Comparison of ENCODE assay signal across 25 cellular contexts in genomic region chr9:36051317-36051716, GRCh38. TPM values are rescaled to one million over a fixed set of nuclear protein-coding genes. Genes with fewer than 3 reads are reported as not detected.
A peak's percentile ranks its signal among the peaks of the same experiment; 100 is the strongest.
DNase-seq lines count a peak whose midpoint lies in the region; ATAC-seq and FAIRE-seq lines count a peak whose summit lies in the region.
"Had no signal": no experiment of that assay in that cellular context is flagged by ENCODE, and none has a peak within 500 bp of the region (broad histone marks: within the 10 kb centered on the region; RNA-seq: fewer than 3 reads in every experiment).

No MANE protein-coding gene starts in this region.

- H3K4me1 Mint-ChIP-seq in activated CD4-positive, alpha-beta T cell treated with anti-CD3 and anti-CD28 coated beads for 36 hours = no peaks in the 10 kb centered on the region
- H3K4me1 Mint-ChIP-seq: memory B cell had no signal

- POLR2A ChIA-PET in activated CD4-positive, alpha-beta T cell treated with anti-CD3 and anti-CD28 coated beads for 36 hours (lab: Charles Lee) = no interaction called here

- CTCF ChIA-PET in activated CD4-positive, alpha-beta T cell treated with anti-CD3 and anti-CD28 coated beads for 36 hours (lab: Charles Lee) = interaction anchor here (1.0 to 1.2 kb wide), 3 partner anchors 23 to 52 kb away, joined by 3 read pairs; no protein-coding TSS in a partner anchor

- peaks cover 2% of the 10 kb centered on the region for H3K36me3 Mint-ChIP-seq in activated CD4-positive, alpha-beta T cell treated with anti-CD3 and anti-CD28 coated beads for 36 hours (ENCODE audit: low read depth)

- H3K27me3 Mint-ChIP-seq in activated CD4-positive, alpha-beta T cell treated with anti-CD3 and anti-CD28 coated beads for 36 hours = no peaks in the 10 kb centered on the region
- H3K27me3 Mint-ChIP-seq: memory B cell, T-helper 17 cell had no signal

- no peak overlapping the region for H3K27ac Mint-ChIP-seq in activated CD4-positive, alpha-beta T cell treated with anti-CD3 and anti-CD28 coated beads for 36 hours
- H3K27ac Mint-ChIP-seq: memory B cell, T-helper 17 cell had no signal

- FAIRE-seq in GM19239 (lab: Jason Lieb, UNC) (peak; percentile 86), HTR-8/SVneo (lab: Jason Lieb, UNC) (no peak)
- FAIRE-seq: H54 had no signal

- ATAC-seq in activated CD4-positive, alpha-beta T cell treated with anti-CD3 and anti-CD28 coated beads for 36 hours = peak; percentile 94
- ATAC-seq in HG03354 (IDR thresholded peaks at IDR 0.05; ENCODE audit: poor library complexity, severe bottlenecking, unreplicated experiment) = peak; percentile 62
- ATAC-seq: gastrocnemius medialis, T-helper 17 cell had no signal

- H3K4me3 Mint-ChIP-seq in activated CD4-positive, alpha-beta T cell treated with anti-CD3 and anti-CD28 coated beads for 36 hours = no peak overlapping the region
- H3K4me3 Mint-ChIP-seq: memory B cell, T-helper 17 cell had no signal

- H3K9me3 Mint-ChIP-seq in activated CD4-positive, alpha-beta T cell treated with anti-CD3 and anti-CD28 coated beads for 36 hours (ENCODE audit: low read depth) = no peaks in the 10 kb centered on the region
- H3K9me3 Mint-ChIP-seq: memory B cell had no signal

- intact Hi-C loops in activated CD4-positive, alpha-beta T cell treated with anti-CD3 and anti-CD28 coated beads for 36 hours (cut with DNase I, micrococcal nuclease) = no loop called here

- DNase-seq in activated CD4-positive, alpha-beta T cell treated with anti-CD3 and anti-CD28 coated beads for 36 hours = no peak
- no peak for DNase-seq in activated CD4-positive, alpha-beta T cell treated with anti-CD3 and anti-CD28 coated beads, Interleukin-2, amount 50 U/mL, for 48 hours
- no peak for DNase-seq in GM19239 (ENCODE audit: insufficient read length, low spot score)
- peak; percentile 59 for DNase-seq in renal cortical epithelial cell (ENCODE audit: low read depth)
- DNase-seq in CD1c-positive myeloid dendritic cell (ENCODE audit: extremely low spot score) = no peak
- DNase-seq in OCI-M2 (lab: John Stamatoyannopoulos, UW; ENCODE audit: unreplicated experiment) = no peak
- no peak for DNase-seq in HTR-8/SVneo (ENCODE audit: insufficient read length, low spot score)
- DNase-seq: activated CD4-positive, alpha-beta T cell treated with anti-CD3 and anti-CD28 coated beads for 1 hour; central memory CD4-positive, alpha-beta T cell; dermis blood vessel endothelial cell; DMS79; gastrocnemius medialis; KBM-7; MG63; NCI-H1417 treated with DMSO at 0.1 percent for 48 hours; NCI-H446; OCI-M1; ovary; retina; SK-N-SH; stimulated activated CD4-positive, alpha-beta T cell treated with anti-CD3 and anti-CD28 coated beads, Interleukin-2, amount 100 ng/mL, for 24 hours; T-helper 17 cell had no signal

RNA-seq across cellular contexts. Expression of gene RECK, which starts 14.6 kb away (rescaled TPM):
- 1 to 10 TPM; 5.0 to 5.6 TPM for total RNA-seq in activated CD4-positive, alpha-beta T cell treated with anti-CD3 and anti-CD28 coated beads for 36 hours
- 9.6 and 11.6 TPM in 2 replicates for total RNA-seq in renal cortical epithelial cell
